19 cellular contexts compared by ENCODE assay signal in the genomic region with DNA sequence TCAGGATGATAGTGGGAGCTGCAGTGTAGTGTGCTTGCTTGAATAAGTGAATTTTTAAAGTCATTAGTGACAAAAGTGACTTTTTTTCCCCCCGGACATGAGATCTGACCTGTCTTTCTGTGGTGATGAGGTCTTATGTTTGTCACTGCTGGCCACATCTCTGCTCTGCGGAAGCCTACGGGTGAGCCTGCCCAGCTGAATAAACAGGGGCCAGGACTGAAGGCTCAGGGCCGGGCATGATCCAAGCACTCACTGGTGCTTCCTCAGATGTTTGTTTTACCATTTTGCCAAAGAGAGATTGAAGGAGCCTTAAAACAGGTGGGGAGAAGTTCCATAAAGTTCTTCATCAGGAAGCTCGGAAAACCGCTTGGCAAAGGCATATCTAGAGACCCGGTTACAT. TPM values are rescaled to one million over a fixed set of nuclear protein-coding genes. Genes with fewer than 3 reads are reported as not detected.
DNase-seq lines count a peak whose midpoint lies in the region; ATAC-seq and TF ChIP-seq lines count a peak whose summit lies in the region.
"Had no signal": no experiment of that assay in that cellular context is flagged by ENCODE, and none has a peak within 500 bp of the region (broad histone marks: within the 10 kb centered on the region; RNA-seq: fewer than 3 reads in every experiment).

No MANE protein-coding gene starts in this region.

- peak; percentile 32 for ATAC-seq in Right ventricle myocardium superior (ENCODE audit: poor library complexity)
- no peak for ATAC-seq in left cardiac atrium
- ATAC-seq: CD8-positive, alpha-beta T cell; GM12878; GM23338; HCT116 had no signal

- no peak overlapping the region for H3K18ac ChIP-seq in mesenchymal stem cell (ENCODE audit: low read depth in 1 of 2, low read length in 2 of 2)

- H2BK12ac ChIP-seq in mesenchymal stem cell (ENCODE audit: low read length in 2 of 2), result no peak overlapping the region

- H3K9me3 ChIP-seq in mesenchymal stem cell (ENCODE audit: control insufficient read depth, low read length), result no peaks in the 10 kb centered on the region
- peaks cover 0 to 3% (median under 1%) of the 10 kb centered on the region in 4 donors for H3K9me3 ChIP-seq in tibial nerve

- H3K36me3 ChIP-seq in mesenchymal stem cell (ENCODE audit: control insufficient read depth in 1 of 2, insufficient read depth in 2 of 2, low read depth in 1 of 2, low read length in 2 of 2) (no peaks in the 10 kb centered on the region), tibial nerve (no peaks in the 10 kb centered on the region)

- peak; percentile 44 for DNase-seq in Right ventricle myocardium superior
- DNase-seq in left cardiac atrium, result no peak
- DNase-seq in dermis microvascular lymphatic vessel endothelial cell (ENCODE audit: low read depth in 2 of 2), result peak; percentile 60 to 79
- DNase-seq in mesenchymal stem cell, result no peak
- DNase-seq in tibial nerve (ENCODE audit: low spot score in 2 of 2), result no peak
- DNase-seq in DMS79 (lab: John Stamatoyannopoulos, UW), result no peak
- no peak for DNase-seq in 8988T
- DNase-seq in D341Med (ENCODE audit: low spot score), result no peak
- DNase-seq: DND-41, NCI-H1092 treated with DMSO at 0.1 percent for 48 hours, NCI-H2107, NCI-H2227 treated with DMSO at 0.1 percent for 48 hours, NCI-H524, SHP77 treated with DMSO at 0.1 percent for 48 hours had no signal

- no peaks in the 10 kb centered on the region for H3K79me1 ChIP-seq in mesenchymal stem cell (replicated peaks; ENCODE audit: low read length, poor library complexity, severe bottlenecking)

- no peak overlapping the region for H3K4me2 ChIP-seq in mesenchymal stem cell (ENCODE audit: low read length, poor library complexity, severe bottlenecking)
- H3K4me2 ChIP-seq: KMS-11 had no signal

- TF ChIP-seq CTCF in tibial nerve (IDR thresholded peaks at IDR 0.05), result no peak

- no peaks in the 10 kb centered on the region for H3K4me1 ChIP-seq in mesenchymal stem cell (ENCODE audit: control insufficient read depth, insufficient read depth, low read depth, low read length)
- H3K4me1 ChIP-seq in tibial nerve, result peaks cover 0 to 63% (median 11%) of the 10 kb centered on the region in 4 donors

- no peak overlapping the region for H3K23ac ChIP-seq in mesenchymal stem cell (ENCODE audit: low read length in 2 of 2)

- H2BK120ac ChIP-seq in mesenchymal stem cell (ENCODE audit: low read depth, low read length), result no peak overlapping the region

- no peak overlapping the region for H2BK5ac ChIP-seq in mesenchymal stem cell (ENCODE audit: low read depth, low read length, poor library complexity, severe bottlenecking)

- no peak overlapping the region for H3K4ac ChIP-seq in mesenchymal stem cell (ENCODE audit: low read depth in 1 of 2, low read length in 2 of 2)

- TF ChIP-seq EP300 in tibial nerve (IDR thresholded peaks at IDR 0.05), result no peak

- no peak overlapping the region for H3K27ac ChIP-seq in mesenchymal stem cell (ENCODE audit: low read length, poor library complexity, severe bottlenecking)
- peak overlapping the region in 3 of 4 donors; percentile 22 to 71 (median 64) for H3K27ac ChIP-seq in tibial nerve
- H3K27ac ChIP-seq: KMS-11 had no signal

- no peak overlapping the region for H2AK5ac ChIP-seq in mesenchymal stem cell (ENCODE audit: low read length, severe bottlenecking)

- no peak overlapping the region for H3K14ac ChIP-seq in mesenchymal stem cell (ENCODE audit: low read length in 2 of 2)

- H3K27me3 ChIP-seq in mesenchymal stem cell (ENCODE audit: control insufficient read depth in 1 of 2, insufficient read depth in 1 of 2, low read length in 2 of 2), result no peaks in the 10 kb centered on the region
- H3K27me3 ChIP-seq in tibial nerve, result no peaks in the 10 kb centered on the region

- H3K9ac ChIP-seq in mesenchymal stem cell (ENCODE audit: low read length), result peak overlapping the region; percentile 59
- H3K9ac ChIP-seq: KMS-11 had no signal

- no peak overlapping the region for H2BK15ac ChIP-seq in mesenchymal stem cell (ENCODE audit: low read depth, poor library complexity, severe bottlenecking)

- WGBS in mesenchymal stem cell, result 97% methylated on average over 7 of the region's 7 CpGs
- WGBS in tibial nerve, 2 donors, result 63 to 75% methylated on average over 7 of the region's 7 CpGs

- H4K8ac ChIP-seq in mesenchymal stem cell (ENCODE audit: low read length), result no peak overlapping the region

- H2AFZ ChIP-seq in mesenchymal stem cell (ENCODE audit: low read depth, low read length), result no peak overlapping the region
- H2AFZ ChIP-seq: GM23338 had no signal

- H4K91ac ChIP-seq in mesenchymal stem cell (ENCODE audit: low read length), result no peak overlapping the region

- TF ChIP-seq POLR2A in tibial nerve (IDR thresholded peaks at IDR 0.05), result no peak

- H3K4me3 ChIP-seq in mesenchymal stem cell (ENCODE audit: insufficient read depth in 1 of 2, low read depth in 1 of 2, low read length in 2 of 2) (no peak overlapping the region), tibial nerve (no peak overlapping the region)
- H3K4me3 ChIP-seq: GM12878, GM23338 had no signal

- intact Hi-C loops in Right ventricle myocardium superior (cut with DNase I) (no loop called here), left cardiac atrium (cut with DNase I) (loop anchor here in 1 of 2 donors (10.0 kb wide), 1 partner anchor 170 kb away; the partner anchor contains the start of gene ST6GAL1)

RNA-seq across cellular contexts. Expression of gene RPL39L, which starts 35.0 kb away (rescaled TPM):
- total RNA-seq in Right ventricle myocardium superior, result 3.1 TPM
- total RNA-seq in left cardiac atrium, result 1 to 10 TPM; 8.2 to 9.0 TPM
- total RNA-seq in dermis microvascular lymphatic vessel endothelial cell, result 17.7 and 24.9 TPM in 2 replicates
- polyA plus RNA-seq in mesenchymal stem cell (2013, experiment 1 of 2), result 14.9 TPM
- 16.4 TPM for polyA plus RNA-seq in mesenchymal stem cell (2013, experiment 2 of 2)
- 10 to 100 TPM in 2 of 4 donors, 1 to 10 TPM in 2; 1.4 to 15.0 (median 10.7) TPM for total RNA-seq in tibial nerve

Comparison
In these comparisons a context has a peak if more than half of its experiments do, and no peak if none do; other contexts are left out.
1. DNase-seq: peak in Right ventricle myocardium superior (single experiment) and dermis microvascular lymphatic vessel endothelial cell (2 of 2); none in left cardiac atrium (single experiment), mesenchymal stem cell (single experiment), tibial nerve (0 of 2), DMS79 (single experiment), 8988T (single experiment) and D341Med (single experiment).